Comparison of ENCODE assay signal across 18 cellular contexts in genomic region chr16:66390346-66391108, GRCh38. TPM values are rescaled to one million over a fixed set of nuclear protein-coding genes. Genes with fewer than 3 reads are reported as not detected.
DNase-seq lines count a peak whose midpoint lies in the region; ATAC-seq and TF ChIP-seq lines count a peak whose summit lies in the region.
"Had no signal": no experiment of that assay in that cellular context is flagged by ENCODE, and none has a peak within 500 bp of the region (broad histone marks: within the 10 kb centered on the region; RNA-seq: fewer than 3 reads in every experiment).

No MANE protein-coding gene starts in this region.

- peak; percentile 37 for DNase-seq in activated CD8-positive, alpha-beta memory T cell treated with anti-CD3 and anti-CD28 coated beads, Interleukin-2, amount 50 U/mL, for 48 hours
- DNase-seq in activated CD8-positive, alpha-beta memory T cell treated with anti-CD3 and anti-CD28 coated beads, Interleukin-2, amount 10 ng/mL, durations not matched to agents 7 days and 5 days, result no peak
- DNase-seq in endothelial cell (ENCODE audit: low spot score) (no peak), myocyte (ENCODE audit: low read depth) (peak; percentile 13), type B pancreatic cell (ENCODE audit: extremely low spot score, unreplicated experiment) (peak; percentile 47), GM10266 (ENCODE audit: extremely low spot score) (no peak), right lobe of liver (no peak)
- DNase-seq: AML-193; Caco-2; CD4-positive, alpha-beta T cell had no signal

- TF ChIP-seq CTCF in endothelial cell (IDR thresholded peaks at IDR 0.05; ENCODE audit: unreplicated experiment), result no peak
- TF ChIP-seq CTCF in type B pancreatic cell (conservative IDR thresholded peaks at IDR 0.05), result no peak
- no peak for TF ChIP-seq CTCF in GM10266 (IDR thresholded peaks at IDR 0.05; ENCODE audit: control insufficient read depth, insufficient read depth, low read depth, missing control alignments)
- TF ChIP-seq CTCF in right lobe of liver (IDR thresholded peaks at IDR 0.05), result no peak

- H3K4me3 Mint-ChIP-seq in activated CD8-positive, alpha-beta memory T cell treated with anti-CD3 and anti-CD28 coated beads, Interleukin-2, amount 10 ng/mL, durations not matched to agents 7 days and 5 days, result no peak overlapping the region
- peak overlapping the region; percentile 68 for H3K4me3 Mint-ChIP-seq in endothelial cell (ENCODE audit: unreplicated experiment)
- H3K4me3 Mint-ChIP-seq in type B pancreatic cell, result no peak overlapping the region
- H3K4me3 Mint-ChIP-seq: CD4-positive, alpha-beta T cell; GM23338 had no signal

- no peaks in the 10 kb centered on the region for H3K36me3 Mint-ChIP-seq in activated CD8-positive, alpha-beta memory T cell treated with anti-CD3 and anti-CD28 coated beads, Interleukin-2, amount 10 ng/mL, durations not matched to agents 7 days and 5 days
- H3K36me3 Mint-ChIP-seq in endothelial cell (ENCODE audit: low read depth, unreplicated experiment) (peaks cover 78% of the 10 kb centered on the region), type B pancreatic cell (no peaks in the 10 kb centered on the region)

- no peak for ATAC-seq in activated CD8-positive, alpha-beta memory T cell treated with anti-CD3 and anti-CD28 coated beads, Interleukin-2, amount 10 ng/mL, durations not matched to agents 7 days and 5 days
- ATAC-seq in GM18909 (IDR thresholded peaks at IDR 0.05; ENCODE audit: poor library complexity, unreplicated experiment), result no peak
- no peak for ATAC-seq in right lobe of liver
- ATAC-seq: A549, GM23338, HCT116 had no signal

- intact Hi-C loops in right lobe of liver (cut with DNase I), result no loop called here

- no peak overlapping the region for H3K27ac Mint-ChIP-seq in activated CD8-positive, alpha-beta memory T cell treated with anti-CD3 and anti-CD28 coated beads, Interleukin-2, amount 10 ng/mL, durations not matched to agents 7 days and 5 days
- H3K27ac Mint-ChIP-seq in endothelial cell (ENCODE audit: unreplicated experiment) (no peak overlapping the region), type B pancreatic cell (no peak overlapping the region)
- H3K27ac Mint-ChIP-seq: CD4-positive, alpha-beta T cell; GM23338 had no signal

- no peaks in the 10 kb centered on the region for H3K4me1 Mint-ChIP-seq in activated CD8-positive, alpha-beta memory T cell treated with anti-CD3 and anti-CD28 coated beads, Interleukin-2, amount 10 ng/mL, durations not matched to agents 7 days and 5 days
- H3K4me1 Mint-ChIP-seq in endothelial cell (ENCODE audit: unreplicated experiment) (peaks cover 22% of the 10 kb centered on the region), type B pancreatic cell (ENCODE audit: unreplicated experiment) (no peaks in the 10 kb centered on the region)
- H3K4me1 Mint-ChIP-seq: GM23338 had no signal

- peaks cover 3% of the 10 kb centered on the region for H3K27me3 Mint-ChIP-seq in activated CD8-positive, alpha-beta memory T cell treated with anti-CD3 and anti-CD28 coated beads, Interleukin-2, amount 10 ng/mL, durations not matched to agents 7 days and 5 days
- H3K27me3 Mint-ChIP-seq in endothelial cell (ENCODE audit: unreplicated experiment) (peaks cover 22% of the 10 kb centered on the region), type B pancreatic cell (no peaks in the 10 kb centered on the region)
- H3K27me3 Mint-ChIP-seq: CD4-positive, alpha-beta T cell had no signal

- H3K9me3 ChIP-seq in right lobe of liver, result no peaks in the 10 kb centered on the region
- H3K9me3 ChIP-seq: A549, Caco-2 had no signal

- H3K4me3 ChIP-seq in right lobe of liver, result no peak overlapping the region
- H3K4me3 ChIP-seq: A549, GM23338 had no signal

- peaks cover 0 to 3% (median 0%) of the 10 kb centered on the region in 4 donors for H3K36me3 ChIP-seq in right lobe of liver

- H3K27me3 ChIP-seq in right lobe of liver, result no peaks in the 10 kb centered on the region

- H3K9me3 Mint-ChIP-seq in activated CD8-positive, alpha-beta memory T cell treated with anti-CD3 and anti-CD28 coated beads, Interleukin-2, amount 10 ng/mL, durations not matched to agents 7 days and 5 days (ENCODE audit: low read depth), result no peaks in the 10 kb centered on the region
- H3K9me3 Mint-ChIP-seq in endothelial cell (ENCODE audit: unreplicated experiment), result no peaks in the 10 kb centered on the region
- H3K9me3 Mint-ChIP-seq in type B pancreatic cell, result no peaks in the 10 kb centered on the region
- H3K9me3 Mint-ChIP-seq: CD4-positive, alpha-beta T cell; GM23338 had no signal

- CTCF ChIA-PET in activated CD8-positive, alpha-beta memory T cell treated with anti-CD3 and anti-CD28 coated beads, Interleukin-2, amount 10 ng/mL, durations not matched to agents 7 days and 5 days (lab: Charles Lee), result no interaction called here

- TF ChIP-seq POLR2A in right lobe of liver (IDR thresholded peaks at IDR 0.05), result no peak

- no peak overlapping the region for H3K27ac ChIP-seq in right lobe of liver
- H3K27ac ChIP-seq: 22Rv1, A549, C4-2B had no signal

- H3K4me1 ChIP-seq in right lobe of liver, result no peaks in the 10 kb centered on the region
- H3K4me1 ChIP-seq: A549, Caco-2 had no signal

- 63% methylated on average over 7 of the region's 14 CpGs for WGBS in right lobe of liver (ENCODE audit: insufficient coverage, low coverage, low lambda C conversion rate, missing lambda C conversion rate)

RNA-seq across cellular contexts. Expression of gene CDH5, which starts 24.0 kb away (rescaled TPM):
- total RNA-seq in activated CD8-positive, alpha-beta memory T cell treated with anti-CD3 and anti-CD28 coated beads, Interleukin-2, amount 10 ng/mL, durations not matched to agents 7 days and 5 days, result not detected
- 1,308 TPM for total RNA-seq in endothelial cell (ENCODE audit: unreplicated experiment)
- not detected in 2 replicates for total RNA-seq in myocyte
- polyA plus RNA-seq in myocyte (2012), result not detected
- total RNA-seq in type B pancreatic cell (ENCODE audit: low replicate concordance), result 0.40 and 0.46 TPM in 2 replicates
- 10 to 100 TPM in 5 of 6 experiments, 1 to 10 TPM in 1; 9.0 to 25.7 (median 15.4) TPM for total RNA-seq in right lobe of liver
- total RNA-seq: CD4-positive, alpha-beta T cell; GM23338; HT-29 had no signal
- polyA plus RNA-seq: BJ had no signal

RNA-seq across cellular contexts. Expression of gene BEAN1, which starts 36.6 kb away (rescaled TPM):
- not detected for total RNA-seq in activated CD8-positive, alpha-beta memory T cell treated with anti-CD3 and anti-CD28 coated beads, Interleukin-2, amount 10 ng/mL, durations not matched to agents 7 days and 5 days
- 0.49 TPM for total RNA-seq in endothelial cell (ENCODE audit: unreplicated experiment)
- total RNA-seq in myocyte, result 15.3 and 19.1 TPM in 2 replicates
- 8.9 TPM for polyA plus RNA-seq in myocyte (2012)
- total RNA-seq in type B pancreatic cell (ENCODE audit: low replicate concordance), result 1.1 and 3.2 TPM in 2 replicates
- total RNA-seq in right lobe of liver, result under 1 TPM in 3 of 6 experiments, not detected in 3; 0.09 to 0.26 (median 0.10) TPM
- total RNA-seq: Caco-2; CD4-positive, alpha-beta T cell; HT-29 had no signal
- polyA plus RNA-seq: BJ had no signal

Comparison
In these comparisons a context has a peak if more than half of its experiments do, and no peak if none do; other contexts are left out.
1. DNase-seq: peak in activated CD8-positive, alpha-beta memory T cell treated with anti-CD3 and anti-CD28 coated beads, Interleukin-2, amount 50 U/mL, for 48 hours (single experiment), myocyte (single experiment) and type B pancreatic cell (single experiment); none in activated CD8-positive, alpha-beta memory T cell treated with anti-CD3 and anti-CD28 coated beads, Interleukin-2, amount 10 ng/mL, durations not matched to agents 7 days and 5 days (single experiment), endothelial cell (single experiment), GM10266 (single experiment) and right lobe of liver (0 of 3).
2. RNA of gene CDH5, which starts 24.0 kb away (total RNA-seq): 1,308 TPM in endothelial cell (single experiment); 9.0 to 25.7 TPM in right lobe of liver, 0.40 to 0.46 TPM in type B pancreatic cell, not detected in activated CD8-positive, alpha-beta memory T cell treated with anti-CD3 and anti-CD28 coated beads, Interleukin-2, amount 10 ng/mL, durations not matched to agents 7 days and 5 days and not detected in myocyte; every median in the first group is over 10 times any median in the second.